ENCODE assay signal across 8 cellular contexts in the genomic region with DNA sequence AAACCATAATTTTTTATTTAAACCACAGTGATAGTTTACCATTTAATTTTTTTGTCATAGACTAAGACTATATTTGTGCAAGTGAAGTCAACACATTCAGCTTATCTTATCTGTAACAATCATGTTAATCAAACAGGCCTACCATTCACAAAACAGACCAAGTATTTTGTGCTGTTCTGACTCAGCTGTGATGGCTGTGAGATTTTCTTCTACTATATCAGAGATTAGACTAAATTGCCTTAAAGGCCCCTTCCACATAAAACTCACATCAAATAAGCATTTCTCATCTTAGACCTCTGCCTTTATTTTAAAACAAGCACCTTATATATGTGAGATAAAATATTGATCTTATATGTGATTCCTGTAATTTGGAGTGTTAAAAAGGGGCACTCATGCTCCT. TPM values are rescaled to one million over a fixed set of nuclear protein-coding genes. Genes with fewer than 3 reads are reported as not detected.
"Had no signal": no experiment of that assay in that cellular context is flagged by ENCODE, and none has a peak within 500 bp of the region (broad histone marks: within the 10 kb centered on the region; RNA-seq: fewer than 3 reads in every experiment).

No MANE protein-coding gene starts in this region.

- FAIRE-seq: G401.6, GM12878, GM12891, GM18507, GM19239 had no signal

- H3K4me3 ChIP-seq: GM12878 had no signal

- DNase-seq: GDM1, GF-D8 had no signal

- ATAC-seq: GM12878 had no signal

RNA-seq across cellular contexts. Expression of a gene that starts 13.4 kb away (rescaled TPM):
- total RNA-seq: G401 had no signal
